ENCODE assay signal across 8 cellular contexts in the genomic region with DNA sequence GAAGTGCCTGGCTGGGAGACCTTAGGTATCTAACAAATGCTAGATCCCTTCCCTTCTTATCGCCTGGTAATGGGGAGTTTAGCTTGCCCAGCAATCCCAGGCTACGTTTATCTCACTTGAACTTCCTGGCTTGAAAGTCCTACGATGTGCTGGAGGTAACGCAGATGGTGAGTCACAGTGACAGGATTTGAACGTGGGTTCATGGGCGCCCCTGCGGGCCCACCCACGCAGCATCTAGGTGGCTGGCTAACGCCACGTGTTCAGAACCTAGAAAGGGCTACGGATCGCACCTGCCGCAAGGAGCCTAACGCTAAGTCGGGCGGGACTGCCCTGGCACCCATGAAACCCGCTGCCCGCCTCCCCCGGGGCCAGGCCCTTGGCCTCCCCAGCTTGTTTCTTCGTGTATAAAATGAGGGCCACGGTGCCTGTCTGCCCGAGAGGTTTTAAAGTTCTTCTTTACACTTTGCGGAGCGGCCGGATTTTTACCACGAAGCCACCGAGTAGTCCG. TPM values are rescaled to one million over a fixed set of nuclear protein-coding genes. Genes with fewer than 3 reads are reported as not detected.
A peak's percentile ranks its signal among the peaks of the same experiment; 100 is the strongest.
DNase-seq lines count a peak whose midpoint lies in the region; ATAC-seq lines count a peak whose summit lies in the region.

No MANE protein-coding gene starts in this region.

- peak; percentile 31 for ATAC-seq in GM18907 (IDR thresholded peaks at IDR 0.05; ENCODE audit: unreplicated experiment)
- peak; percentile 29 for ATAC-seq in HG03159 (IDR thresholded peaks at IDR 0.05; ENCODE audit: unreplicated experiment)
- ATAC-seq in activated naive CD4-positive, alpha-beta T cell treated with anti-CD3 and anti-CD28 coated beads, Interleukin-2, amount 50 U/mL, for 72 hours = peak; percentile 72 to 75
- ATAC-seq in left ventricle myocardium superior = peak; percentile 26
- ATAC-seq in sciatic nerve = peak; percentile 56

- peaks cover 10% of the 10 kb centered on the region for H3K36me3 ChIP-seq in SJSA1

- intact Hi-C loops in left ventricle myocardium superior (cut with micrococcal nuclease) (no loop called here), sciatic nerve (cut with DNase I) (loop anchor here (10.0 kb wide), 1 partner anchor 91 kb away; a partner anchor contains a TSS)

- H3K9me3 ChIP-seq in SJSA1 (replicated peaks) = no peaks in the 10 kb centered on the region

- peak overlapping the region; percentile 94 for H3K4me3 ChIP-seq in SJSA1

- peak overlapping the region; percentile 97 for H3K27ac ChIP-seq in SJSA1

- H3K9me3 Mint-ChIP-seq in activated naive CD4-positive, alpha-beta T cell treated with anti-CD3 and anti-CD28 coated beads, Interleukin-2, amount 50 U/mL, for 72 hours = no peaks in the 10 kb centered on the region

- H3K27ac Mint-ChIP-seq in activated naive CD4-positive, alpha-beta T cell treated with anti-CD3 and anti-CD28 coated beads, Interleukin-2, amount 50 U/mL, for 72 hours = peak overlapping the region; percentile 95 to 96

- DNase-seq in A172 (ENCODE audit: low spot score) (peak; percentile 74), SJSA1 (ENCODE audit: low read depth in 1 of 2, low spot score in 2 of 2) (peak; percentile 88 to 90), left ventricle myocardium superior (peak; percentile 71), sciatic nerve (ENCODE audit: low spot score) (no peak), NCI-H510A (lab: John Stamatoyannopoulos, UW) (no peak)
- DNase-seq in activated naive CD4-positive, alpha-beta T cell treated with anti-CD3 and anti-CD28 coated beads, Interleukin-2, amount 50 U/mL, for 72 hours (ENCODE audit: low spot score in 2 of 2) = peak; percentile 82 to 94

- peaks cover 0 to 15% of the 10 kb centered on the region in 2 donors for H3K36me3 Mint-ChIP-seq in activated naive CD4-positive, alpha-beta T cell treated with anti-CD3 and anti-CD28 coated beads, Interleukin-2, amount 50 U/mL, for 72 hours

- H3K27me3 ChIP-seq in SJSA1 (replicated peaks) = no peaks in the 10 kb centered on the region

- peaks cover 52% of the 10 kb centered on the region for H3K4me1 ChIP-seq in SJSA1 (replicated peaks)

RNA-seq across cellular contexts. Expression of a gene that starts 0.6 kb away (rescaled TPM):
- 24.3 and 27.7 TPM in 2 replicates for total RNA-seq in A172 (2014; rRNA removed; shearing (Covaris generic))
- total RNA-seq in SJSA1 (2014; rRNA removed; shearing (Covaris generic)) = 28.0 and 28.5 TPM in 2 replicates
- total RNA-seq in activated naive CD4-positive, alpha-beta T cell treated with anti-CD3 and anti-CD28 coated beads, Interleukin-2, amount 50 U/mL, for 72 hours = 10 to 100 TPM; 71.4 to 81.4 TPM
- total RNA-seq in left ventricle myocardium superior = 18.1 TPM
- 58.2 TPM for total RNA-seq in sciatic nerve

Comparison
In these comparisons a context has a peak if more than half of its experiments do, and no peak if none do; other contexts are left out.
1. DNase-seq: peak in A172 (single experiment), SJSA1 (2 of 2), activated naive CD4-positive, alpha-beta T cell treated with anti-CD3 and anti-CD28 coated beads, Interleukin-2, amount 50 U/mL, for 72 hours (2 of 2) and left ventricle myocardium superior (single experiment); none in sciatic nerve (single experiment) and NCI-H510A (single experiment).
2. Peak in every context shown above with its lines, with median percentiles within 50 percentile points of each other: ATAC-seq.